3 cellular contexts compared by ENCODE assay signal in the genomic region with DNA sequence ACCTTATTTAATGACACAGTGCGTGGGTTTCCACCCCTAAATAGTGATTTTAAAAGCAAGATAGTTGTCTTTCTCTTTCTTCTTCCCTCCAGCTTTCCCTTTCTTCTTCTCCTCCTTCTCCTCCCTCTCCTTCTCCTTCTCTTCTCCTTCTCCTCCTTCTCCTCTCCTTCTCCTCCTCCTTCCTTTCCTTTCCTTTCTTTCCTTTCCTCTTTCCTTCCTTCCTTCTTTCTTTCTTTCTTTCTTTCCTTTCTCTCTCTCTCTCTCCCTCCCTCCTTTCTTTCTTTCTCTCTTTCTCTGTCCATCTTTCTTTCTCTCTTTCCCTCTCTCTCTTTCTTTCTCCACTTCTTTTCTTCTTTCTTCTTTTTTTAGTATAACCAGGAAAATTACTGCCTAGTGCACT.
"Had no signal": no experiment of that assay in that cellular context is flagged by ENCODE, and none has a peak within 500 bp of the region (broad histone marks: within the 10 kb centered on the region; RNA-seq: fewer than 3 reads in every experiment).

No MANE protein-coding gene starts in this region.

- DNase-seq: GDM1, GF-D8 had no signal

- H3K4me3 ChIP-seq: GM12878 had no signal

- ATAC-seq: GM12878 had no signal
